ENCODE assay signal across 21 cellular contexts in genomic region chr20:46809961-46810360, GRCh38.
"Had no signal": no experiment of that assay in that cellular context is flagged by ENCODE, and none has a peak within 500 bp of the region (broad histone marks: within the 10 kb centered on the region; RNA-seq: fewer than 3 reads in every experiment).

No MANE protein-coding gene starts in this region.

- H3K27me3 ChIP-seq: colonic mucosa had no signal

- H3K4me3 ChIP-seq: colonic mucosa, lung, tibial artery had no signal

- H3K27ac ChIP-seq: colonic mucosa, tibial artery had no signal

- H3K36me3 ChIP-seq: colonic mucosa, tibial artery had no signal

- ATAC-seq: activated naive CD8-positive, alpha-beta T cell treated with anti-CD3 and anti-CD28 coated beads, Interleukin-2, amount 50 U/mL, for 24 hours had no signal

- H3K4me1 ChIP-seq: colonic mucosa had no signal

- DNase-seq: activated CD4-positive, alpha-beta T cell treated with anti-CD3 and anti-CD28 coated beads, Interleukin-2, amount 50 U/mL, for 1 hour; activated CD4-positive, CD25-positive, alpha-beta regulatory T cell treated with anti-CD3 and anti-CD28 coated beads, Interleukin-2, amount 50 U/mL, for 72 hours; activated CD8-positive, alpha-beta memory T cell treated with anti-CD3 and anti-CD28 coated beads, Interleukin-2, amount 50 U/mL, for 48 hours; activated effector memory CD4-positive, alpha-beta T cell treated with Interleukin-2 at 50 U/mL for 16 hours; activated naive CD4-positive, alpha-beta T cell treated with anti-CD3 and anti-CD28 coated beads, Interleukin-2, amount 10 ng/mL, durations not matched to agents 7 days and 5 days; activated naive CD8-positive, alpha-beta T cell treated with anti-CD3 and anti-CD28 coated beads, Interleukin-2, amount 50 U/mL, for 24 hours; activated T-cell treated with anti-CD3 and anti-CD28 coated beads, Interleukin-2, amount 50 U/mL, for 48 hours; anterior cingulate cortex; caudate nucleus; colonic mucosa; erythroblast; foreskin melanocyte; hypothalamus; nucleus accumbens; stimulated activated naive CD8-positive, alpha-beta T cell treated with anti-CD3 and anti-CD28 coated beads, Interleukin-15, Interleukin-2, amounts not matched to agents 100 U/mL and 50 U/mL, for 24 hours; substantia nigra; T1000; tibial artery had no signal

- H3K9me3 ChIP-seq: colonic mucosa, tibial artery had no signal

- FAIRE-seq: endometrium, keratinocyte had no signal
